1 cellular context compared by ENCODE assay signal in the genomic region with DNA sequence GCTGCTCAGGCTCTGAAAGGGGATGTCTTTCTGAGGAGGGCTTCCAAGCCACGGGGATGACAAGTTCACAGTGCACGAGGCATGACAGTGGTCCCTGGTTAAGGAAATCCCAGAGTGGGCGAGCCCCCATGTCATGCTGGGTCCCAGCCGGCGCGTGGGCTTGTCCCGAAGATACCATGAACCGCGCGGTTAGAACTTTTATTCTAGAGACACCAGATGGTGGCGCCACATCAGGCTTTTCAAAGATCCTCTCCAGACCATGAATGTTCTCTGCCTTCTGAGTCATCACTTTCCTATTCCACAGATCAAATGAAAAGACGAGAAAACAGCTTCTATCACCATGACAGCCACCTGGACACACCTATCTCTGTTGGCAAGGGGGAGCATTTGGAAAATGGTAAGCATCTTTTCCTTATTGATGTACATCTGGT.
TF ChIP-seq lines count a peak whose summit lies in the region.

No MANE protein-coding gene starts in this region.

TF ChIP-seq in GM23338, 12 proteins besides CTCF, POLR2A, EP300 and RAD21 (continued from another document):
- TF ChIP-seq, protein P1, sequence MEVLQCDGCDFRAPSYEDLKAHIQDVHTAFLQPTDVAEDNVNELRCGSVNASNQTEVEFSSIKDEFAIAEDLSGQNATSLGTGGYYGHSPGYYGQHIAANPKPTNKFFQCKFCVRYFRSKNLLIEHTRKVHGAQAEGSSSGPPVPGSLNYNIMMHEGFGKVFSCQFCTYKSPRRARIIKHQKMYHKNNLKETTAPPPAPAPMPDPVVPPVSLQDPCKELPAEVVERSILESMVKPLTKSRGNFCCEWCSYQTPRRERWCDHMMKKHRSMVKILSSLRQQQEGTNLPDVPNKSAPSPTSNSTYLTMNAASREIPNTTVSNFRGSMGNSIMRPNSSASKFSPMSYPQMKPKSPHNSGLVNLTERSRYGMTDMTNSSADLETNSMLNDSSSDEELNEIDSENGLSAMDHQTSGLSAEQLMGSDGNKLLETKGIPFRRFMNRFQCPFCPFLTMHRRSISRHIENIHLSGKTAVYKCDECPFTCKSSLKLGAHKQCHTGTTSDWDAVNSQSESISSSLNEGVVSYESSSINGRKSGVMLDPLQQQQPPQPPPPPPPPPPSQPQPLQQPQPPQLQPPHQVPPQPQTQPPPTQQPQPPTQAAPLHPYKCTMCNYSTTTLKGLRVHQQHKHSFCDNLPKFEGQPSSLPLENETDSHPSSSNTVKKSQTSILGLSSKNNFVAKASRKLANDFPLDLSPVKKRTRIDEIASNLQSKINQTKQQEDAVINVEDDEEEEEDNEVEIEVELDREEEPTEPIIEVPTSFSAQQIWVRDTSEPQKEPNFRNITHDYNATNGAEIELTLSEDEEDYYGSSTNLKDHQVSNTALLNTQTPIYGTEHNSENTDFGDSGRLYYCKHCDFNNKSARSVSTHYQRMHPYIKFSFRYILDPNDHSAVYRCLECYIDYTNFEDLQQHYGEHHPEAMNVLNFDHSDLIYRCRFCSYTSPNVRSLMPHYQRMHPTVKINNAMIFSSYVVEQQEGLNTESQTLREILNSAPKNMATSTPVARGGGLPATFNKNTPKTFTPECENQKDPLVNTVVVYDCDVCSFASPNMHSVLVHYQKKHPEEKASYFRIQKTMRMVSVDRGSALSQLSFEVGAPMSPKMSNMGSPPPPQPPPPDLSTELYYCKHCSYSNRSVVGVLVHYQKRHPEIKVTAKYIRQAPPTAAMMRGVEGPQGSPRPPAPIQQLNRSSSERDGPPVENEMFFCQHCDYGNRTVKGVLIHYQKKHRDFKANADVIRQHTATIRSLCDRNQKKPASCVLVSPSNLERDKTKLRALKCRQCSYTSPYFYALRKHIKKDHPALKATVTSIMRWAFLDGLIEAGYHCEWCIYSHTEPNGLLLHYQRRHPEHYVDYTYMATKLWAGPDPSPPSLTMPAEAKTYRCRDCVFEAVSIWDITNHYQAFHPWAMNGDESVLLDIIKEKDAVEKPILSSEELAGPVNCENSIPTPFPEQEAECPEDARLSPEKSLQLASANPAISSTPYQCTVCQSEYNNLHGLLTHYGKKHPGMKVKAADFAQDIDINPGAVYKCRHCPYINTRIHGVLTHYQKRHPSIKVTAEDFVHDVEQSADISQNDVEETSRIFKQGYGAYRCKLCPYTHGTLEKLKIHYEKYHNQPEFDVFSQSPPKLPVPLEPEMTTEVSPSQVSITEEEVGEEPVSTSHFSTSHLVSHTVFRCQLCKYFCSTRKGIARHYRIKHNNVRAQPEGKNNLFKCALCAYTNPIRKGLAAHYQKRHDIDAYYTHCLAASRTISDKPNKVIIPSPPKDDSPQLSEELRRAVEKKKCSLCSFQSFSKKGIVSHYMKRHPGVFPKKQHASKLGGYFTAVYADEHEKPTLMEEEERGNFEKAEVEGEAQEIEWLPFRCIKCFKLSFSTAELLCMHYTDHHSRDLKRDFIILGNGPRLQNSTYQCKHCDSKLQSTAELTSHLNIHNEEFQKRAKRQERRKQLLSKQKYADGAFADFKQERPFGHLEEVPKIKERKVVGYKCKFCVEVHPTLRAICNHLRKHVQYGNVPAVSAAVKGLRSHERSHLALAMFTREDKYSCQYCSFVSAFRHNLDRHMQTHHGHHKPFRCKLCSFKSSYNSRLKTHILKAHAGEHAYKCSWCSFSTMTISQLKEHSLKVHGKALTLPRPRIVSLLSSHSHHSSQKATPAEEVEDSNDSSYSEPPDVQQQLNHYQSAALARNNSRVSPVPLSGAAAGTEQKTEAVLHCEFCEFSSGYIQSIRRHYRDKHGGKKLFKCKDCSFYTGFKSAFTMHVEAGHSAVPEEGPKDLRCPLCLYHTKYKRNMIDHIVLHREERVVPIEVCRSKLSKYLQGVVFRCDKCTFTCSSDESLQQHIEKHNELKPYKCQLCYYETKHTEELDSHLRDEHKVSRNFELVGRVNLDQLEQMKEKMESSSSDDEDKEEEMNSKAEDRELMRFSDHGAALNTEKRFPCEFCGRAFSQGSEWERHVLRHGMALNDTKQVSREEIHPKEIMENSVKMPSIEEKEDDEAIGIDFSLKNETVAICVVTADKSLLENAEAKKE (CRISPR knock-in tag; IDR thresholded peaks at IDR 0.05) = 0 out of 2 replicates have a peak, but pooled peaks have one; percentile 14
- no peak for TF ChIP-seq JUNB (IDR thresholded peaks at IDR 0.05; ENCODE audit: unreplicated experiment)
